Comparison of ENCODE assay signal across 8 cellular contexts in the genomic region with DNA sequence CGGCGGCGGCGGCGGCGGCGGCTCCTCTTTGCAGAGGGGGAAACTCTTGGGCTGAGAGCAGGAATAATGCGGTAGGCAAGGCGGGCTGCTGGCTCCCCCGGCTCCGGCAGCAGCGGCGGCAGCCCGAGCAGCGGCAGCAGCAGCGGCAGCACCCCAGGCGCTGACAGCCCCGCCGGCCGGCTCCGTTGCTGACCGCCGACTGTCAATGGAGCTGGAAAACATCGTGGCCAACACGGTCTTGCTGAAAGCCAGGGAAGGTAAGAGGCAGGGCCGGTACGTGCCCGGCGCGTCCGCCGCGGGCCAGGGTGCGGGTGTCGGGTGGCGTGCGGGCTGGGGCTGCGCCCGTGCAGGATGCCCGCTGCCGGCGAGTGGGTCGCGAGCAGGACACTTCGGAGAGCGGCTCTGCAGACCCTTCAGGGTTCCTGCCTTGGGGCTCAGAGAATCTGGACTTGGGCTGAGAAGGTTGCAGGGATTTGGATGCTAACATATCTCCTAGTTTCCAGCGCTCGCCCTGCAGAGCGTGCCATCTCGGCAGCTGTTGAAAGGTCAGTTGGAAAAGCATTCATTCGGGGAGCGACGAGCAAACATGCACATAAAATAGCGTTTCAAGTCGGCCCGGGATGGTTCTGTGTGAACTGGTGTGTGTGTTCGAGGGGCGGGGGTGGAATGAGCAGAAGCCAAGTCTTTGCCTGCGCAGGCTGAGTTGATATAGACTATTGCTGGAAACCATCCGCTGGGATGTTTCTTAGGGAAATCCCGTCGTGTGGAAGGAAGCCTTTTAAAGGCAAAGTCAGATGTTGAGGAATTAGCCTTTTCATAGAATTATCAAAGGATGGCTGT. TPM values are rescaled to one million over a fixed set of nuclear protein-coding genes. Genes with fewer than 3 reads are reported as not detected.
DNase-seq lines count a peak whose midpoint lies in the region; ATAC-seq and TF ChIP-seq lines count a peak whose summit lies in the region.

No MANE protein-coding gene starts in this region.

- peak overlapping the region; percentile 92 to 93 for H3K27ac Mint-ChIP-seq in natural killer cell

- no peak for TF ChIP-seq POLR2A in transverse colon (IDR thresholded peaks at IDR 0.05)

- no peak for TF ChIP-seq CTCF in GM06990 (IDR thresholded peaks at IDR 0.05; ENCODE audit: insufficient read depth, low read length, poor library complexity, severe bottlenecking)
- no peak for TF ChIP-seq CTCF in fibroblast of the aortic adventitia (IDR thresholded peaks at IDR 0.05; ENCODE audit: insufficient read depth, low read length)
- no peak for TF ChIP-seq CTCF in natural killer cell (IDR thresholded peaks at IDR 0.05)
- no peak for TF ChIP-seq CTCF in transverse colon (IDR thresholded peaks at IDR 0.05)

- intact Hi-C loops in natural killer cell (cut with micrococcal nuclease): loop anchor here (2.0 kb wide), 2 partner anchors 29 to 99 kb away; partner anchors contain the start of gene PRDX3
- intact Hi-C loops in transverse colon (cut with DNase I; ENCODE audit: low total_unique reads): loop anchor here (5.0 kb wide), 2 partner anchors 94 to 214 kb away; no protein-coding TSS in a partner anchor

- no peaks in the 10 kb centered on the region for H3K27me3 ChIP-seq in GM06990 (replicated peaks; ENCODE audit: control insufficient read depth, insufficient read depth, low read length)
- H3K27me3 ChIP-seq in transverse colon: peaks cover 9% of the 10 kb centered on the region

- peaks cover 51 to 53% of the 10 kb centered on the region in 2 donors for H3K4me1 Mint-ChIP-seq in natural killer cell

- in situ Hi-C loops in transverse colon (cut with MboI; ENCODE audit: low pct_ligation_motif_present in 1 of 4, low pct_unique_long_range_greater_than_20kb in 1 of 4, low sequenced_read_pairs in 3 of 4): loop anchor here in 1 of 4 donors (10.0 kb wide), 2 partner anchors 207 to 237 kb away; no protein-coding TSS in a partner anchor

- 0 to 5% methylated on average over 4 to 60 of the region's 62 CpGs for WGBS in transverse colon (ENCODE audit: low coverage in 1 of 2), 2 donors

- H3K4me3 ChIP-seq in GM06990 (replicated peaks; ENCODE audit: low read depth, low read length): peak overlapping the region; percentile 81
- peak overlapping the region; percentile 77 for H3K4me3 ChIP-seq in fibroblast of the aortic adventitia (ENCODE audit: low read depth, low read length)
- peak overlapping the region; percentile 73 to 95 (median 88) for H3K4me3 ChIP-seq in transverse colon

- ATAC-seq in HG02678 (IDR thresholded peaks at IDR 0.05; ENCODE audit: unreplicated experiment) (peak; percentile 0), natural killer cell (peak in 1 of 3 donors; percentile 2)

- no peaks in the 10 kb centered on the region for H3K9me3 ChIP-seq in transverse colon

- no peaks in the 10 kb centered on the region for H3K27me3 Mint-ChIP-seq in natural killer cell (ENCODE audit: low read depth in 2 of 2)

- peaks cover 11 to 55% (median 37%) of the 10 kb centered on the region in 4 donors for H3K4me1 ChIP-seq in transverse colon

- TF ChIP-seq EP300 in transverse colon (IDR thresholded peaks at IDR 0.05; ENCODE audit: low read depth): no peak

- peak overlapping the region; percentile 89 for H3K4me3 Mint-ChIP-seq in natural killer cell

- H3K27ac ChIP-seq in transverse colon: peak overlapping the region; percentile 99 to 100 (median 100)

- no peaks in the 10 kb centered on the region for H3K9me3 Mint-ChIP-seq in natural killer cell

- DNase-seq in GM06990 (ENCODE audit: extremely low read depth, insufficient read length): peak; percentile 74
- DNase-seq in NCI-H748 treated with DMSO at 0.1 percent for 48 hours (lab: John Stamatoyannopoulos, UW): peak; percentile 46
- DNase-seq in activated effector memory CD4-positive, alpha-beta T cell treated with anti-CD3 and anti-CD28 coated beads, Interleukin-2, amount 50 U/mL, for 16 hours: peak; percentile 77
- DNase-seq in fibroblast of the aortic adventitia (ENCODE audit: low read depth): peak; percentile 75
- peak; percentile 44 for DNase-seq in natural killer cell
- DNase-seq in transverse colon: peak; percentile 28
- no peak for DNase-seq in NCI-H2196 (lab: John Stamatoyannopoulos, UW; ENCODE audit: unreplicated experiment)

- H3K36me3 ChIP-seq in GM06990 (ENCODE audit: control insufficient read depth, insufficient read depth, low read length) (no peaks in the 10 kb centered on the region; the same call in 1 of the 2 replicates), transverse colon (no peaks in the 10 kb centered on the region)

- H3K36me3 Mint-ChIP-seq in natural killer cell: no peaks in the 10 kb centered on the region

RNA-seq across cellular contexts. Expression of gene GRK5, which starts 0.6 kb away (rescaled TPM):
- 7.0 and 20.5 TPM in 2 replicates for total RNA-seq in fibroblast of the aortic adventitia (ENCODE audit: low replicate concordance)
- 10 to 100 TPM; 37.6 to 54.3 (median 47.9) TPM for total RNA-seq in natural killer cell
- total RNA-seq in transverse colon: 100 to 1,000 TPM in 1 of 4 donors, 10 to 100 TPM in 1, 1 to 10 TPM in 2; 6.0 to 111 (median 9.5) TPM

RNA-seq across cellular contexts. Expression of gene PRDX3, which starts 29.3 kb away (rescaled TPM):
- 67.0 and 189 TPM in 2 replicates for total RNA-seq in fibroblast of the aortic adventitia (ENCODE audit: low replicate concordance)
- 10 to 100 TPM; 12.5 to 17.4 (median 15.3) TPM for total RNA-seq in natural killer cell
- total RNA-seq in transverse colon: 100 to 1,000 TPM in 2 of 4 donors, 10 to 100 TPM in 2; 24.7 to 141 (median 78.9) TPM

RNA-seq across cellular contexts. Expression of gene SFXN4, which starts 42.4 kb away (rescaled TPM):
- 4.7 and 25.6 TPM in 2 replicates for total RNA-seq in fibroblast of the aortic adventitia (ENCODE audit: low replicate concordance)
- 10 to 100 TPM in 1 of 3 donors, 1 to 10 TPM in 2; 5.5 to 13.7 (median 8.1) TPM for total RNA-seq in natural killer cell
- total RNA-seq in transverse colon: 10 to 100 TPM; 15.0 to 61.3 (median 27.7) TPM
